16 cellular contexts compared by ENCODE assay signal in the genomic region with DNA sequence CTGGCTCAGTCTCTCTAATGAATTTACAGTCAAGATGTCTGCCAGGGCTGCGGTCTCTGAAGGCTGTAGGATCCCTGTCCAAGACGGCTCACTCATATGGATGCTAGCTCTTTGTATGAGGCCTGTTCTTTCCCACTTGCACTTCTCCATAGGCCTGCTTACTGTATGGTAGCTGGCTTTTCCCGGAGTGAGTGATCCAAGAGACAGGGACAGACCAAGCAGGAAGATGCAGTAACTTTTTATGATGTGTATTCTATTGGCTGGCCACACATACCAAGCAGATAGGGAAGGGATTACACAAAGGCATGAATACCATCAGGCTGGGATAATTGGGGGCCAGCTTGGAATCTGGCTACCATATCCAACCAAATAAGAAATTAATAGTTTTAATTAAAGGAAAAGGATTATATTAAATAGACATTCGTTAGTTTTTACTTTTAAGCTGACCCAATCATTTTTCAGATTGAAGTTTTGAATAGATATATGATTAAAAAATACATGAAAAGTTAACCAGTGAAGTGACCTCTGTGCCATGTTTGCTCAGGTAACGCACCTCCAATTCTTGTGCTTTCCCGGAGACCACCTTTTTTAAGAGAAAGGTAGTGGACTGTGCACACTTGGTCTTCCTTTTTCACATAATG. TPM values are rescaled to one million over a fixed set of nuclear protein-coding genes. Genes with fewer than 3 reads are reported as not detected.
A peak's percentile ranks its signal among the peaks of the same experiment; 100 is the strongest.
DNase-seq lines count a peak whose midpoint lies in the region; ATAC-seq and TF ChIP-seq lines count a peak whose summit lies in the region.
"Had no signal": no experiment of that assay in that cellular context is flagged by ENCODE, and none has a peak within 500 bp of the region (broad histone marks: within the 10 kb centered on the region; RNA-seq: fewer than 3 reads in every experiment).

No MANE protein-coding gene starts in this region.

- POLR2A ChIA-PET in PC-9 (lab: Charles Lee; ENCODE audit: unreplicated experiment) = interaction anchor here (0.6 kb wide), 1 partner anchor 141 kb away, joined by 6 read pairs; no protein-coding TSS in a partner anchor

- no peak overlapping the region for H3K4me3 Mint-ChIP-seq in activated CD8-positive, alpha-beta memory T cell treated with anti-CD3 and anti-CD28 coated beads, Interleukin-2, amount 10 ng/mL, durations not matched to agents 7 days and 5 days
- H3K4me3 Mint-ChIP-seq: neural crest cell had no signal

- H4K20me1 ChIP-seq in hepatocyte (ENCODE audit: insufficient read depth, poor library complexity, severe bottlenecking) (peaks cover 20% of the 10 kb centered on the region), smooth muscle cell (ENCODE audit: low read depth) (peaks cover 92% of the 10 kb centered on the region), PC-9 (ENCODE audit: insufficient read depth) (0 out of 2 replicates have a peak, but pooled peaks cover 9% of the 10 kb centered on the region)

- peak overlapping the region; percentile 19 for H3K9ac ChIP-seq in smooth muscle cell (ENCODE audit: low read depth)

- intact Hi-C loops in esophagus muscularis mucosa (cut with DNase I) = no loop called here
- intact Hi-C loops in PC-9 (cut with micrococcal nuclease; ENCODE audit: unreplicated experiment) = no loop called here

- 61% methylated on average over 6 of the region's 6 CpGs for WGBS in hepatocyte (ENCODE audit: low lambda C conversion rate, missing lambda C conversion rate)
- 48% methylated on average over 6 of the region's 6 CpGs for WGBS in smooth muscle cell (ENCODE audit: low lambda C conversion rate)
- 69% methylated on average over 6 of the region's 6 CpGs for WGBS in esophagus muscularis mucosa

- peaks cover 6% of the 10 kb centered on the region for H3K4me1 Mint-ChIP-seq in activated CD8-positive, alpha-beta memory T cell treated with anti-CD3 and anti-CD28 coated beads, Interleukin-2, amount 10 ng/mL, durations not matched to agents 7 days and 5 days
- H3K4me1 Mint-ChIP-seq: neural crest cell had no signal

- H3K4me1 ChIP-seq in hepatocyte (ENCODE audit: insufficient read depth) = peaks cover 9% of the 10 kb centered on the region
- H3K4me1 ChIP-seq in smooth muscle cell (ENCODE audit: low read depth) = peaks cover 10% of the 10 kb centered on the region
- H3K4me1 ChIP-seq in esophagus muscularis mucosa = peaks cover 10 to 17% (median 15%) of the 10 kb centered on the region in 4 donors
- H3K4me1 ChIP-seq in PC-9 (replicated peaks; ENCODE audit: insufficient read depth) = no peaks in the 10 kb centered on the region
- H3K4me1 ChIP-seq: right lobe of liver had no signal

- DNase-seq in activated CD8-positive, alpha-beta memory T cell treated with anti-CD3 and anti-CD28 coated beads, Interleukin-2, amount 50 U/mL, for 48 hours = peak; percentile 30
- no peak for DNase-seq in activated CD8-positive, alpha-beta memory T cell treated with anti-CD3 and anti-CD28 coated beads, Interleukin-2, amount 10 ng/mL, durations not matched to agents 7 days and 5 days
- DNase-seq in hepatocyte (ENCODE audit: low spot score) = peak; percentile 51
- DNase-seq in smooth muscle cell (lab: John Stamatoyannopoulos, UW; ENCODE audit: unreplicated experiment) = no peak
- no peak for DNase-seq in esophagus muscularis mucosa (ENCODE audit: extremely low spot score)
- no peak for DNase-seq in superior temporal gyrus (ENCODE audit: extremely low spot score)
- DNase-seq in PC-9 = no peak
- DNase-seq: erythroblast; hippocampal formation; NCI-H1694; NCI-H524 treated with DMSO at 0.1 percent for 48 hours; stimulated activated CD4-positive, alpha-beta T cell treated with anti-CD3 and anti-CD28 coated beads, Interleukin-4, amount 100 ng/mL, for 1 hour had no signal

- no peak for TF ChIP-seq POLR2A in esophagus muscularis mucosa (IDR thresholded peaks at IDR 0.05; ENCODE audit: low read depth)

- H3K9me3 ChIP-seq in hepatocyte (ENCODE audit: low read depth) = no peaks in the 10 kb centered on the region
- H3K9me3 ChIP-seq in smooth muscle cell (replicated peaks; ENCODE audit: low read depth) = no peaks in the 10 kb centered on the region
- H3K9me3 ChIP-seq in esophagus muscularis mucosa = no peaks in the 10 kb centered on the region
- H3K9me3 ChIP-seq in PC-9 (ENCODE audit: insufficient read depth, low read depth) = no peaks in the 10 kb centered on the region
- H3K9me3 ChIP-seq: right lobe of liver had no signal

- no peak for TF ChIP-seq EP300 in esophagus muscularis mucosa (IDR thresholded peaks at IDR 0.05)

- no peaks in the 10 kb centered on the region for H3K27me3 Mint-ChIP-seq in activated CD8-positive, alpha-beta memory T cell treated with anti-CD3 and anti-CD28 coated beads, Interleukin-2, amount 10 ng/mL, durations not matched to agents 7 days and 5 days

- peak overlapping the region; percentile 82 for H3K27ac ChIP-seq in VCaP
- H3K27ac ChIP-seq in hepatocyte = peak overlapping the region; percentile 62
- peak overlapping the region; percentile 70 for H3K27ac ChIP-seq in smooth muscle cell (ENCODE audit: low read depth)
- H3K27ac ChIP-seq in esophagus muscularis mucosa (replicated peaks in 1 of 4) = peak overlapping the region in 1 of 4 donors; percentile 19
- H3K27ac ChIP-seq in PC-9 = no peak overlapping the region
- H3K27ac ChIP-seq: right lobe of liver had no signal

- no peaks in the 10 kb centered on the region for H3K36me3 ChIP-seq in hepatocyte (replicated peaks; ENCODE audit: insufficient read depth, low read depth)
- H3K36me3 ChIP-seq in smooth muscle cell (ENCODE audit: low read depth) = no peaks in the 10 kb centered on the region
- H3K36me3 ChIP-seq in esophagus muscularis mucosa = peaks cover 3 to 45% (median 29%) of the 10 kb centered on the region in 4 donors
- peaks cover 6% of the 10 kb centered on the region; the same call in 1 of the 2 replicates for H3K36me3 ChIP-seq in PC-9 (ENCODE audit: low read depth)

- H2AFZ ChIP-seq in hepatocyte (no peak overlapping the region), smooth muscle cell (ENCODE audit: low read depth) (no peak overlapping the region), PC-9 (no peak overlapping the region)

- H3K4me3 ChIP-seq in hepatocyte = no peak overlapping the region
- H3K4me3 ChIP-seq in smooth muscle cell = no peak overlapping the region
- no peak overlapping the region for H3K4me3 ChIP-seq in esophagus muscularis mucosa
- H3K4me3 ChIP-seq in PC-9 = no peak overlapping the region
- H3K4me3 ChIP-seq: right lobe of liver had no signal

- ATAC-seq in activated CD8-positive, alpha-beta memory T cell treated with anti-CD3 and anti-CD28 coated beads, Interleukin-2, amount 10 ng/mL, durations not matched to agents 7 days and 5 days = no peak
- ATAC-seq: HCT116, right lobe of liver had no signal

- peaks cover 90% of the 10 kb centered on the region for H3K79me2 ChIP-seq in hepatocyte
- H3K79me2 ChIP-seq in smooth muscle cell (ENCODE audit: low read depth) = peaks cover 95% of the 10 kb centered on the region
- 0 out of 2 replicates have a peak, but pooled peaks cover 10% of the 10 kb centered on the region for H3K79me2 ChIP-seq in PC-9 (ENCODE audit: low read depth)

- H3K27me3 ChIP-seq in hepatocyte = no peaks in the 10 kb centered on the region
- no peaks in the 10 kb centered on the region for H3K27me3 ChIP-seq in smooth muscle cell (ENCODE audit: low read depth)
- no peaks in the 10 kb centered on the region for H3K27me3 ChIP-seq in esophagus muscularis mucosa
- no peaks in the 10 kb centered on the region for H3K27me3 ChIP-seq in PC-9 (ENCODE audit: insufficient read depth, low read depth)
- H3K27me3 ChIP-seq: right lobe of liver had no signal

- no peaks in the 10 kb centered on the region for H3K9me3 Mint-ChIP-seq in activated CD8-positive, alpha-beta memory T cell treated with anti-CD3 and anti-CD28 coated beads, Interleukin-2, amount 10 ng/mL, durations not matched to agents 7 days and 5 days (ENCODE audit: low read depth)
- H3K9me3 Mint-ChIP-seq: neural crest cell had no signal

- CTCF ChIA-PET in activated CD8-positive, alpha-beta memory T cell treated with anti-CD3 and anti-CD28 coated beads, Interleukin-2, amount 10 ng/mL, durations not matched to agents 7 days and 5 days (lab: Charles Lee) = interaction anchor here (0.7 to 1.7 kb wide), 3 partner anchors 11 to 42 kb away, joined by 3 to 5 read pairs (median 3); no protein-coding TSS in a partner anchor
- CTCF ChIA-PET in PC-9 (lab: Charles Lee) = no interaction called here

- H3F3A ChIP-seq in smooth muscle cell (ENCODE audit: low read depth) (peaks cover 30% of the 10 kb centered on the region), PC-9 (ENCODE audit: insufficient read depth, low read depth) (no peaks in the 10 kb centered on the region)

- H3K4me2 ChIP-seq in hepatocyte = peak overlapping the region; percentile 36
- peak overlapping the region; percentile 79 for H3K4me2 ChIP-seq in smooth muscle cell
- H3K4me2 ChIP-seq in PC-9 = no peak overlapping the region

- H3K27ac Mint-ChIP-seq in activated CD8-positive, alpha-beta memory T cell treated with anti-CD3 and anti-CD28 coated beads, Interleukin-2, amount 10 ng/mL, durations not matched to agents 7 days and 5 days = no peak overlapping the region

- peaks cover 16% of the 10 kb centered on the region for H3K36me3 Mint-ChIP-seq in activated CD8-positive, alpha-beta memory T cell treated with anti-CD3 and anti-CD28 coated beads, Interleukin-2, amount 10 ng/mL, durations not matched to agents 7 days and 5 days

- TF ChIP-seq CTCF in VCaP (conservative IDR thresholded peaks at IDR 0.05) (no peak), hepatocyte (IDR thresholded peaks at IDR 0.05; ENCODE audit: poor library complexity) (no peak), smooth muscle cell (IDR thresholded peaks at IDR 0.05; ENCODE audit: borderline replicate concordance, insufficient read depth, poor library complexity, severe bottlenecking) (no peak), esophagus muscularis mucosa (IDR thresholded peaks at IDR 0.05) (no peak), PC-9 (conservative IDR thresholded peaks at IDR 0.05) (no peak)

- BruUV-seq in PC-9 (replicated peaks; lab: Mats Ljungman, UMichigan) = no TSS peak

- H3K9me2 ChIP-seq in hepatocyte (replicated peaks; ENCODE audit: insufficient read depth) = no peaks in the 10 kb centered on the region
- H3K9me2 ChIP-seq in PC-9 (ENCODE audit: insufficient read depth) = no peaks in the 10 kb centered on the region

RNA-seq across cellular contexts. Expression of gene NSD1, which starts 20.6 kb away (rescaled TPM):
- total RNA-seq in activated CD8-positive, alpha-beta memory T cell treated with anti-CD3 and anti-CD28 coated beads, Interleukin-2, amount 10 ng/mL, durations not matched to agents 7 days and 5 days = 100 to 1,000 TPM in 1 of 2 experiments, 10 to 100 TPM in 1; 94.6 to 114 TPM
- total RNA-seq in hepatocyte = 28.8 and 29.1 TPM in 2 replicates
- polyA plus RNA-seq in hepatocyte = 23.4 and 26.6 TPM in 2 replicates
- 38.2 and 45.2 TPM in 2 replicates for total RNA-seq in smooth muscle cell
- 22.6 and 34.0 TPM in 2 replicates for polyA plus RNA-seq in smooth muscle cell
- total RNA-seq in esophagus muscularis mucosa = 10 to 100 TPM; 35.1 to 47.9 (median 43.7) TPM
- total RNA-seq in PC-9 (2021) = 60.9 and 62.2 TPM in 2 replicates

Comparison
In these comparisons a context has a peak if more than half of its experiments do, and no peak if none do; other contexts are left out.
1. DNase-seq: peak in activated CD8-positive, alpha-beta memory T cell treated with anti-CD3 and anti-CD28 coated beads, Interleukin-2, amount 50 U/mL, for 48 hours (single experiment) and hepatocyte (single experiment); none in activated CD8-positive, alpha-beta memory T cell treated with anti-CD3 and anti-CD28 coated beads, Interleukin-2, amount 10 ng/mL, durations not matched to agents 7 days and 5 days (single experiment), smooth muscle cell (single experiment), esophagus muscularis mucosa (single experiment), superior temporal gyrus (single experiment) and PC-9 (0 of 2).